In the genomic region with DNA sequence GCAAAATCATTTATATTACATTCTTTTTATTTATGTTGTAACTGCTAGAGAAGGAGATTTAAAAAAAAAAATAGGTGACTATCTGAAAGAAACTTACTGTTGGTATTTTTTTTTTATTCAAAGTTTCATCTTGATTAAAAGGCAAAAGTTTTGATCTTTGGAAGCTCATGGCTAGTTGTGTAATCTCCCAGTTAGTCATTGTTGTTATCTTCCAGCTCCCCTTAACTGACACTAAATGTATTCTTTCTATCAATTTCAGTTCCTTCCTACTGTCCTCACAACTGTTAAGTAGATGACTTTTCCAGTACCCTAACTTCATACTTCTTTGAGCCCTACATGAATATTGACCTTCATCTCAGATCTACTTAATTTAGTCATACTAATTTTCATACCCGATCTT, we compare ENCODE assay signal across 26 cellular contexts.
"Had no signal": no experiment of that assay in that cellular context is flagged by ENCODE, and none has a peak within 500 bp of the region (broad histone marks: within the 10 kb centered on the region; RNA-seq: fewer than 3 reads in every experiment).

No MANE protein-coding gene starts in this region.

- H3K9me3 Mint-ChIP-seq: activated naive CD4-positive, alpha-beta T cell treated with anti-CD3 and anti-CD28 coated beads, Interleukin-2, amount 50 U/mL, for 72 hours; activated T-cell treated with anti-CD3 and anti-CD28 coated beads, Interleukin-2, amount 50 U/mL, for 24 hours; activated T-helper 17 cell treated with anti-CD3 and anti-CD28 coated beads, Interleukin-2, amount 50 U/mL, for 72 hours; central memory CD8-positive, alpha-beta T cell; effector memory CD8-positive, alpha-beta T cell; naive B cell; neural crest cell; type B pancreatic cell; WTC11 had no signal

- ATAC-seq: activated naive CD4-positive, alpha-beta T cell treated with anti-CD3 and anti-CD28 coated beads, Interleukin-2, amount 50 U/mL, for 72 hours; activated T-helper 17 cell treated with anti-CD3 and anti-CD28 coated beads, Interleukin-2, amount 50 U/mL, for 72 hours; effector memory CD8-positive, alpha-beta T cell; foreskin keratinocyte; left lung; sciatic nerve had no signal

- H3K4me3 Mint-ChIP-seq: activated T-cell treated with anti-CD3 and anti-CD28 coated beads, Interleukin-2, amount 50 U/mL, for 24 hours; activated T-helper 17 cell treated with anti-CD3 and anti-CD28 coated beads, Interleukin-2, amount 50 U/mL, for 72 hours; central memory CD8-positive, alpha-beta T cell; effector memory CD8-positive, alpha-beta T cell; immature natural killer cell; naive B cell; neural crest cell; type B pancreatic cell; WTC11 had no signal

- H3K36me3 ChIP-seq: breast epithelium, colonic mucosa had no signal

- H3K4me2 ChIP-seq: hepatocyte had no signal

- DNase-seq: activated T-cell treated with anti-CD3 and anti-CD28 coated beads, Interleukin-2, amount 50 U/mL, for 24 hours; colonic mucosa; dorsolateral prefrontal cortex; effector memory CD8-positive, alpha-beta T cell; foreskin keratinocyte; immature natural killer cell; kidney glomerular epithelial cell; naive B cell; occipital lobe; stimulated activated CD4-positive, alpha-beta T cell treated with anti-CD3 and anti-CD28 coated beads, Interleukin-4, amount 100 ng/mL, for 1 hour; stimulated activated naive CD4-positive, alpha-beta T cell; testis had no signal

- H3K27me3 Mint-ChIP-seq: activated T-cell treated with anti-CD3 and anti-CD28 coated beads, Interleukin-2, amount 50 U/mL, for 24 hours; activated T-helper 17 cell treated with anti-CD3 and anti-CD28 coated beads, Interleukin-2, amount 50 U/mL, for 72 hours; central memory CD8-positive, alpha-beta T cell; effector memory CD8-positive, alpha-beta T cell; naive B cell; type B pancreatic cell had no signal

- H3K4me1 ChIP-seq: ascending aorta, breast epithelium, colonic mucosa, esophagus muscularis mucosa, foreskin keratinocyte, left lung, testis, vagina had no signal

- H3K4me1 Mint-ChIP-seq: activated T-helper 17 cell treated with anti-CD3 and anti-CD28 coated beads, Interleukin-2, amount 50 U/mL, for 72 hours; naive B cell; neural crest cell had no signal

- H3K27ac Mint-ChIP-seq: activated T-cell treated with anti-CD3 and anti-CD28 coated beads, Interleukin-2, amount 50 U/mL, for 24 hours; activated T-helper 17 cell treated with anti-CD3 and anti-CD28 coated beads, Interleukin-2, amount 50 U/mL, for 72 hours; effector memory CD8-positive, alpha-beta T cell; immature natural killer cell; type B pancreatic cell; WTC11 had no signal

- H3K27me3 ChIP-seq: ascending aorta, breast epithelium, colonic mucosa, dorsolateral prefrontal cortex, esophagus muscularis mucosa, foreskin keratinocyte, hepatocyte, left lung, testis, vagina had no signal

- H2AFZ ChIP-seq: hepatocyte had no signal

- H3K27ac ChIP-seq: ascending aorta, breast epithelium, colonic mucosa, dorsolateral prefrontal cortex, esophagus muscularis mucosa, foreskin keratinocyte, hepatocyte, left lung, testis, vagina had no signal

- H3K4me3 ChIP-seq: ascending aorta, breast epithelium, colonic mucosa, dorsolateral prefrontal cortex, esophagus muscularis mucosa, hepatocyte, left lung, lung, testis, vagina had no signal

- H3K9me3 ChIP-seq: ascending aorta, breast epithelium, colonic mucosa, esophagus muscularis mucosa, left lung, testis, vagina had no signal
